ENCODE assay signal across 28 cellular contexts in genomic region chr14:90747909-90748308, GRCh38.
"Had no signal": no experiment of that assay in that cellular context is flagged by ENCODE, and none has a peak within 500 bp of the region (broad histone marks: within the 10 kb centered on the region; RNA-seq: fewer than 3 reads in every experiment).

No MANE protein-coding gene starts in this region.

- H3K36me3 ChIP-seq: colonic mucosa had no signal

- H3K4me1 ChIP-seq: body of pancreas, colonic mucosa had no signal

- DNase-seq: activated CD4-positive, alpha-beta memory T cell treated with anti-CD3 and anti-CD28 coated beads, Interleukin-2, amount 10 ng/mL, durations not matched to agents 7 days and 5 days; activated CD4-positive, alpha-beta T cell treated with anti-CD3 and anti-CD28 coated beads for 1 hour; activated CD4-positive, alpha-beta T cell treated with anti-CD3 and anti-CD28 coated beads for 4 hours; activated CD4-positive, alpha-beta T cell treated with anti-CD3 and anti-CD28 coated beads, Interleukin-2, amount 10 ng/mL, durations not matched to agents 7 days and 5 days; activated CD4-positive, alpha-beta T cell treated with anti-CD3 and anti-CD28 coated beads, Interleukin-2, amount 50 U/mL, for 4 hours; activated CD8-positive, alpha-beta memory T cell treated with anti-CD3 and anti-CD28 coated beads, Interleukin-2, amount 50 U/mL, for 48 hours; activated gamma-delta T cell; activated naive CD4-positive, alpha-beta T cell; activated naive CD4-positive, alpha-beta T cell treated with anti-CD3 and anti-CD28 coated beads, Interleukin-2, amount 10 ng/mL, durations not matched to agents 7 days and 5 days; activated naive CD8-positive, alpha-beta T cell treated with anti-CD3 and anti-CD28 coated beads, Interleukin-2, amount 10 ng/mL, durations not matched to agents 7 days and 5 days; activated T-cell treated with anti-CD3 and anti-CD28 coated beads for 4 hours; activated T-cell treated with anti-CD3 and anti-CD28 coated beads, Interleukin-2, amount 50 U/mL, for 24 hours; activated T-cell treated with anti-CD3 and anti-CD28 coated beads, Interleukin-2, amount 50 U/mL, for 72 hours; amniotic stem cell; anterior cingulate cortex; body of pancreas; caudate nucleus; colonic mucosa; effector CD8-positive, alpha-beta T cell; endodermal cell; erythroblast; foreskin melanocyte; head of caudate nucleus; T-helper 1 cell; T-helper 17 cell had no signal

- H3K27me3 ChIP-seq: body of pancreas, colonic mucosa, esophagus muscularis mucosa had no signal

- H3K4me3 ChIP-seq: body of pancreas, colonic mucosa, esophagus muscularis mucosa had no signal

- H3K27ac ChIP-seq: body of pancreas, colonic mucosa, esophagus muscularis mucosa had no signal

- H3K9me3 ChIP-seq: body of pancreas, colonic mucosa had no signal

- ATAC-seq: activated naive CD4-positive, alpha-beta T cell treated with anti-CD3 and anti-CD28 coated beads, Interleukin-2, amount 50 U/mL, for 72 hours; activated T-cell treated with anti-CD3 and anti-CD28 coated beads, Interleukin-2, amount 50 U/mL, for 72 hours; body of pancreas; T-helper 17 cell; WTC11 had no signal
